Comparison of ENCODE assay signal across 1 cellular context in genomic region chr15:92958105-92958504, GRCh38.
TF ChIP-seq lines count a peak whose summit lies in the region.

No MANE protein-coding gene starts in this region.

TF ChIP-seq in GM23338, 12 proteins besides CTCF, POLR2A, EP300 and RAD21 (continued from another document):
- no peak for TF ChIP-seq REST (IDR thresholded peaks at IDR 0.05; ENCODE audit: unreplicated experiment)
- TF ChIP-seq POLR2AphosphoS5 (IDR thresholded peaks at IDR 0.05; ENCODE audit: low read depth), result no peak
- TF ChIP-seq ETS1 (IDR thresholded peaks at IDR 0.05), result no peak
- no peak for TF ChIP-seq EZH2 (IDR thresholded peaks at IDR 0.05; ENCODE audit: low read depth, unreplicated experiment)
